Comparison of ENCODE assay signal across 29 cellular contexts in genomic region chr21:28220670-28221069, GRCh38.
A peak's percentile ranks its signal among the peaks of the same experiment; 100 is the strongest.
DNase-seq lines count a peak whose midpoint lies in the region; ATAC-seq and TF ChIP-seq lines count a peak whose summit lies in the region.
"Had no signal": no experiment of that assay in that cellular context is flagged by ENCODE, and none has a peak within 500 bp of the region (broad histone marks: within the 10 kb centered on the region; RNA-seq: fewer than 3 reads in every experiment).

No MANE protein-coding gene starts in this region.

- no peaks in the 10 kb centered on the region for H3K36me3 Mint-ChIP-seq in activated CD8-positive, alpha-beta T cell treated with anti-CD3 and anti-CD28 coated beads for 36 hours (ENCODE audit: low read depth)
- H3K36me3 Mint-ChIP-seq: CD8-positive, alpha-beta T cell; memory B cell had no signal

- no peak overlapping the region for H3K27ac ChIP-seq in fibroblast of lung (ENCODE audit: insufficient read depth, low read length)
- H3K27ac ChIP-seq: prostate gland, SJCRH30, vagina had no signal

- H3K4me3 Mint-ChIP-seq in activated CD8-positive, alpha-beta T cell treated with anti-CD3 and anti-CD28 coated beads for 36 hours: no peak overlapping the region
- H3K4me3 Mint-ChIP-seq: activated B cell treated with CpG ODN at 0.5 μM for 24 hours; activated naive CD4-positive, alpha-beta T cell treated with anti-CD3 and anti-CD28 coated beads for 36 hours; CD8-positive, alpha-beta T cell; H9; memory B cell had no signal

- no peaks in the 10 kb centered on the region for H4K20me1 ChIP-seq in fibroblast of lung (ENCODE audit: control insufficient read depth, extremely low read depth, insufficient read depth, low read length)

- H3K4me1 ChIP-seq in adipocyte (ENCODE audit: control insufficient read depth, insufficient read depth, low read length) (peaks cover 17% of the 10 kb centered on the region), fibroblast of lung (ENCODE audit: control insufficient read depth, extremely low read depth, insufficient read depth, low read length) (no peaks in the 10 kb centered on the region), mucosa of descending colon (ENCODE audit: low read depth) (no peaks in the 10 kb centered on the region)
- H3K4me1 ChIP-seq: prostate gland, SJCRH30, vagina had no signal

- intact Hi-C loops in mucosa of descending colon (cut with DNase I, micrococcal nuclease): no loop called here
- intact Hi-C loops in activated CD8-positive, alpha-beta T cell treated with anti-CD3 and anti-CD28 coated beads for 36 hours (cut with micrococcal nuclease): no loop called here

- H3K36me3 ChIP-seq in adipocyte (ENCODE audit: control insufficient read depth, insufficient read depth, low read length, severe bottlenecking) (no peaks in the 10 kb centered on the region), fibroblast of lung (ENCODE audit: control insufficient read depth, insufficient read depth, low read length) (no peaks in the 10 kb centered on the region), mucosa of descending colon (ENCODE audit: low read depth) (no peaks in the 10 kb centered on the region)
- H3K36me3 ChIP-seq: prostate gland, SJCRH30, vagina had no signal

- no peak overlapping the region for H3K4me3 ChIP-seq in AG10803 (ENCODE audit: low read length)
- H3K4me3 ChIP-seq in adipocyte (ENCODE audit: low read length): no peak overlapping the region
- H3K4me3 ChIP-seq in fibroblast of lung (replicated peaks in 1 of 4; ENCODE audit: control extremely low read depth in 1 of 4, insufficient read depth in 1 of 4, low read depth in 3 of 4, low read length in 4 of 4): no peak overlapping the region
- peak overlapping the region; percentile 4 for H3K4me3 ChIP-seq in mucosa of descending colon
- H3K4me3 ChIP-seq: K562, prostate gland, SJCRH30, vagina had no signal

- no peak overlapping the region for H3K27ac Mint-ChIP-seq in activated CD8-positive, alpha-beta T cell treated with anti-CD3 and anti-CD28 coated beads for 36 hours
- H3K27ac Mint-ChIP-seq: activated B cell treated with CpG ODN at 0.5 μM for 24 hours; activated naive CD4-positive, alpha-beta T cell treated with anti-CD3 and anti-CD28 coated beads for 36 hours; CD8-positive, alpha-beta T cell; memory B cell had no signal

- CTCF ChIA-PET in activated CD8-positive, alpha-beta T cell treated with anti-CD3 and anti-CD28 coated beads for 36 hours (lab: Charles Lee): no interaction called here

- H3K4me2 ChIP-seq in fibroblast of lung (ENCODE audit: extremely low read depth, insufficient read depth, low read length): no peak overlapping the region

- no peak overlapping the region for H2AFZ ChIP-seq in fibroblast of lung (ENCODE audit: low read length)

- TF ChIP-seq CTCF in AG10803 (conservative IDR thresholded peaks at IDR 0.05; ENCODE audit: low read length): no peak
- TF ChIP-seq CTCF in fibroblast of lung (conservative IDR thresholded peaks at IDR 0.05 in 1 of 2, IDR thresholded peaks at IDR 0.05 in 1 of 2; ENCODE audit: low read depth in 1 of 2, low read length in 2 of 2): no peak
- no peak for TF ChIP-seq CTCF in mucosa of descending colon (IDR thresholded peaks at IDR 0.05)
- TF ChIP-seq CTCF in activated CD8-positive, alpha-beta T cell treated with anti-CD3 and anti-CD28 coated beads for 36 hours (IDR thresholded peaks at IDR 0.05): no peak

- no peak overlapping the region for H3K9ac ChIP-seq in adipocyte (ENCODE audit: low read length)
- H3K9ac ChIP-seq in fibroblast of lung (ENCODE audit: insufficient read depth, low read length): no peak overlapping the region

- H3K9me3 ChIP-seq in adipocyte (ENCODE audit: control insufficient read depth, low read length) (no peaks in the 10 kb centered on the region), fibroblast of lung (ENCODE audit: control insufficient read depth, insufficient read depth, low read depth, low read length) (no peaks in the 10 kb centered on the region), mucosa of descending colon (no peaks in the 10 kb centered on the region)
- H3K9me3 ChIP-seq: prostate gland, SJCRH30, vagina had no signal

- no peaks in the 10 kb centered on the region for H3K79me2 ChIP-seq in fibroblast of lung (ENCODE audit: control insufficient read depth, insufficient read depth, low read length)

- DNase-seq in AG10803 (ENCODE audit: low read depth): peak; percentile 43
- DNase-seq in adipocyte (ENCODE audit: low read depth): peak; percentile 35
- peak; percentile 39 to 45 for DNase-seq in fibroblast of lung (ENCODE audit: low read depth in 2 of 2)
- no peak for DNase-seq in mucosa of descending colon
- DNase-seq in activated CD8-positive, alpha-beta T cell treated with anti-CD3 and anti-CD28 coated beads for 36 hours: no peak
- DNase-seq in D341Med (ENCODE audit: low spot score): no peak
- DNase-seq: activated B cell treated with CpG ODN at 0.5 μM for 24 hours; activated CD4-positive, alpha-beta T cell treated with anti-CD3 and anti-CD28 coated beads, Interleukin-2, amount 50 U/mL, for 4 hours; activated naive CD4-positive, alpha-beta T cell treated with anti-CD3 and anti-CD28 coated beads for 36 hours; CD8-positive, alpha-beta T cell; central memory CD4-positive, alpha-beta T cell; DMS153; foreskin fibroblast; H9; MM.1S; NCI-H1417; NCI-H2081 treated with DMSO at 0.1 percent for 48 hours; NCI-H345; NCI-H774; SJCRH30; stimulated activated CD4-positive, alpha-beta T cell treated with anti-CD3 and anti-CD28 coated beads, Interleukin-15, amount 100 ng/mL, for 24 hours; stimulated activated naive CD4-positive, alpha-beta T cell; T-helper 1 cell had no signal

- H3K4me1 Mint-ChIP-seq in activated CD8-positive, alpha-beta T cell treated with anti-CD3 and anti-CD28 coated beads for 36 hours (ENCODE audit: low read depth): no peaks in the 10 kb centered on the region
- H3K4me1 Mint-ChIP-seq: activated B cell treated with CpG ODN at 0.5 μM for 24 hours, memory B cell had no signal

- POLR2A ChIA-PET in activated CD8-positive, alpha-beta T cell treated with anti-CD3 and anti-CD28 coated beads for 36 hours (lab: Charles Lee): no interaction called here

- H3K27me3 ChIP-seq in adipocyte (replicated peaks; ENCODE audit: control insufficient read depth, insufficient read depth, low read length): no peaks in the 10 kb centered on the region
- H3K27me3 ChIP-seq in fibroblast of lung (ENCODE audit: control insufficient read depth, insufficient read depth, low read length): no peaks in the 10 kb centered on the region
- H3K27me3 ChIP-seq: SJCRH30, vagina had no signal

- H3K9me3 Mint-ChIP-seq in activated CD8-positive, alpha-beta T cell treated with anti-CD3 and anti-CD28 coated beads for 36 hours: no peaks in the 10 kb centered on the region
- H3K9me3 Mint-ChIP-seq: activated naive CD4-positive, alpha-beta T cell treated with anti-CD3 and anti-CD28 coated beads for 36 hours; CD8-positive, alpha-beta T cell; H9 had no signal

- H3K27me3 Mint-ChIP-seq in activated CD8-positive, alpha-beta T cell treated with anti-CD3 and anti-CD28 coated beads for 36 hours: no peaks in the 10 kb centered on the region
- H3K27me3 Mint-ChIP-seq: activated B cell treated with CpG ODN at 0.5 μM for 24 hours, memory B cell had no signal

- ATAC-seq in mucosa of descending colon: no peak
- no peak for ATAC-seq in GM19455 (IDR thresholded peaks at IDR 0.05; ENCODE audit: unreplicated experiment)
- no peak for ATAC-seq in activated CD8-positive, alpha-beta T cell treated with anti-CD3 and anti-CD28 coated beads for 36 hours
- ATAC-seq in HG03432 (IDR thresholded peaks at IDR 0.05; ENCODE audit: unreplicated experiment): no peak
- ATAC-seq: CD8-positive, alpha-beta T cell; K562 had no signal

Comparison
In these comparisons a context has a peak if more than half of its experiments do, and no peak if none do; other contexts are left out.
1. DNase-seq: peak in AG10803 (single experiment), adipocyte (single experiment) and fibroblast of lung (2 of 2); none in mucosa of descending colon (0 of 3), activated CD8-positive, alpha-beta T cell treated with anti-CD3 and anti-CD28 coated beads for 36 hours (single experiment) and D341Med (single experiment).